8 cellular contexts compared by ENCODE assay signal in genomic region chr1:155744711-155745283, GRCh38. TPM values are rescaled to one million over a fixed set of nuclear protein-coding genes. Genes with fewer than 3 reads are reported as not detected.
A peak's percentile ranks its signal among the peaks of the same experiment; 100 is the strongest.
DNase-seq lines count a peak whose midpoint lies in the region; ATAC-seq and TF ChIP-seq lines count a peak whose summit lies in the region.

No MANE protein-coding gene starts in this region.

- in situ Hi-C loops in brain microvascular endothelial cell (cut with HindIII; ENCODE audit: low pct_ligation_motif_present, low sequenced_read_pairs) = no loop called here

- H3K4me1 Mint-ChIP-seq in mesothelial cell of epicardium = no peaks in the 10 kb centered on the region

- ATAC-seq in heart right ventricle (no peak), left cardiac atrium (no peak)

- H3K4me3 ChIP-seq in heart right ventricle (peak overlapping the region; percentile 5 to 72 (median 64)), brain microvascular endothelial cell (ENCODE audit: low read depth, low read length) (peak overlapping the region; percentile 71), vagina (peak overlapping the region; percentile 58 to 65)

- intact Hi-C loops in heart right ventricle (cut with DNase I) (no loop called here), left cardiac atrium (cut with DNase I) (no loop called here), vagina (cut with DNase I) (no loop called here)

- no peaks in the 10 kb centered on the region for H3K9me3 Mint-ChIP-seq in mesothelial cell of epicardium

- H3K27ac ChIP-seq in heart right ventricle (peak overlapping the region in 9 of 10 donors; percentile 17 to 85 (median 74)), brain microvascular endothelial cell (peak overlapping the region; percentile 73), vagina (peak overlapping the region; percentile 47)

- DNase-seq in heart right ventricle (no peak), left cardiac atrium (no peak), brain microvascular endothelial cell (no peak), mesothelial cell of epicardium (ENCODE audit: low spot score in 2 of 2, unreplicated experiment in 2 of 2) (no peak), vagina (ENCODE audit: extremely low spot score in 2 of 2) (no peak), NAMALWA (ENCODE audit: low spot score) (no peak), AG08395 (ENCODE audit: low spot score) (no peak), cerebellar cortex (ENCODE audit: low spot score) (no peak)

- H3K27ac Mint-ChIP-seq in mesothelial cell of epicardium = peak overlapping the region; percentile 93

- H3K36me3 ChIP-seq in heart right ventricle (peaks cover 0 to 21% (median 0%) of the 10 kb centered on the region in 9 donors), brain microvascular endothelial cell (replicated peaks) (peaks cover 13% of the 10 kb centered on the region), vagina (no peaks in the 10 kb centered on the region)

- no peaks in the 10 kb centered on the region for H3K36me3 Mint-ChIP-seq in mesothelial cell of epicardium

- H3K4me3 Mint-ChIP-seq in mesothelial cell of epicardium = peak overlapping the region; percentile 92

- WGBS in heart right ventricle, 2 donors = 77 to 79% methylated on average over 9 of the region's 9 CpGs

- no peaks in the 10 kb centered on the region for H3K9me3 ChIP-seq in heart right ventricle
- no peaks in the 10 kb centered on the region for H3K9me3 ChIP-seq in vagina

- no peak for TF ChIP-seq POLR2A in vagina (IDR thresholded peaks at IDR 0.05)

- H3K27me3 Mint-ChIP-seq in mesothelial cell of epicardium (ENCODE audit: low read depth) = no peaks in the 10 kb centered on the region

- TF ChIP-seq CTCF in heart right ventricle (IDR thresholded peaks at IDR 0.05) (no peak), brain microvascular endothelial cell (IDR thresholded peaks at IDR 0.05; ENCODE audit: low read depth, low read length, missing control alignments) (no peak), mesothelial cell of epicardium (IDR thresholded peaks at IDR 0.05; ENCODE audit: unreplicated experiment) (no peak), vagina (IDR thresholded peaks at IDR 0.05) (no peak)

- H3K27me3 ChIP-seq in heart right ventricle (no peaks in the 10 kb centered on the region), brain microvascular endothelial cell (replicated peaks) (no peaks in the 10 kb centered on the region), vagina (no peaks in the 10 kb centered on the region)

- H3K4me1 ChIP-seq in heart right ventricle (peaks cover 0 to 7% (median 6%) of the 10 kb centered on the region in 9 donors), vagina (peaks cover 6% of the 10 kb centered on the region)

RNA-seq across cellular contexts. Expression of gene DAP3, which starts 55.9 kb away (rescaled TPM):
- 100 to 1,000 TPM in 9 of 10 donors, 10 to 100 TPM in 1; 96.9 to 124 (median 113) TPM for total RNA-seq in heart right ventricle
- 100 to 1,000 TPM in 1 of 2 donors, 10 to 100 TPM in 1; 82.3 to 141 TPM for polyA plus RNA-seq in heart right ventricle
- total RNA-seq in left cardiac atrium = 10 to 100 TPM; 85.1 to 96.0 TPM
- 106 to 113 TPM (median 109 TPM) in 3 replicates for total RNA-seq in mesothelial cell of epicardium
- total RNA-seq in vagina = 129 TPM

RNA-seq across cellular contexts. Expression of gene YY1AP1, which starts 56.2 kb away (rescaled TPM):
- 10 to 100 TPM; 61.4 to 85.1 (median 69.5) TPM for total RNA-seq in heart right ventricle
- polyA plus RNA-seq in heart right ventricle = 10 to 100 TPM; 32.3 to 34.7 TPM
- 10 to 100 TPM; 47.5 to 63.7 TPM for total RNA-seq in left cardiac atrium
- total RNA-seq in mesothelial cell of epicardium = 55.8 to 58.1 TPM (median 56.2 TPM) in 3 replicates
- total RNA-seq in vagina = 116 TPM
